Comparison of ENCODE assay signal across 1 cellular context in the genomic region with DNA sequence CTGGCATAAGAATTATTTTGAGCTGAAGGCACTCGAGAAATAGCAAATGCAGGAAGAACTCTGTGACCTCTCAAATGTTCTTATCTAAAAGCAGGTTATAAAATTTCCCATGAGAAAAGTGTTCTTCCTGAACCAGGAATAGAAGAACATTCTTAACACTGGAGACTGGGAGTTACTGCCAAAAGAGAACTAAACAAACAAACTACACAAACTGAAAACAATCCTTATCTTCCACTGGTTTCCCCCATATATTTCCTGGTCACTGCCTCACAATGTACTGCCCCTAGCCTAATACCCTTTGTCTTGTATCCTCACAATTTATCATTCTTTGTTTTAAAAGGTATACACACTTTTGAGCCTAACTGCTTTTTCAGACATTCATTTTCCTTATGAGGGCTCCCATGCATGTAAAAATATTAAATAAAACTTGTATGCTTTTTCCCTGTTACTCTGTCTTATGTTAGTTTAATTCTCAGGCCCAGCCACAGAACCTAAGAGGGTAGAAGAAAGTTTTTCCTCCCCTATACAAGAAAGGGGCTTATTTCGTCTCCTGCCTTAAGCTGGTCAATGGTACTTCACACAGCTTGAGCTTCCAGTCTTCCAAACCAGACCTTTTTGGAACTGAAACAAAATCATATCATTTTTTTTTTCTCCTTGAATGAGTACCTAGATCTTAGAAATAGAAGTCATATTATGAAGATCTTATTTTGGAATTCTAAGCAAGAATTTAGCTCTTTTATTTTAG.
TF ChIP-seq lines count a peak whose summit lies in the region.

No MANE protein-coding gene starts in this region.

TF ChIP-seq in HepG2, 621 proteins besides CTCF, POLR2A, EP300 and RAD21 (continued from another document):
- TF ChIP-seq SMYD3 (CRISPR knock-in tag; IDR thresholded peaks at IDR 0.05) = no peak
- no peak for TF ChIP-seq IKZF4 (CRISPR knock-in tag; IDR thresholded peaks at IDR 0.05; ENCODE audit: borderline replicate concordance, low read depth, not compliant biosample characterization)
- no peak for TF ChIP-seq FOSL2 (CRISPR knock-in tag; IDR thresholded peaks at IDR 0.05)
